In the genomic region with DNA sequence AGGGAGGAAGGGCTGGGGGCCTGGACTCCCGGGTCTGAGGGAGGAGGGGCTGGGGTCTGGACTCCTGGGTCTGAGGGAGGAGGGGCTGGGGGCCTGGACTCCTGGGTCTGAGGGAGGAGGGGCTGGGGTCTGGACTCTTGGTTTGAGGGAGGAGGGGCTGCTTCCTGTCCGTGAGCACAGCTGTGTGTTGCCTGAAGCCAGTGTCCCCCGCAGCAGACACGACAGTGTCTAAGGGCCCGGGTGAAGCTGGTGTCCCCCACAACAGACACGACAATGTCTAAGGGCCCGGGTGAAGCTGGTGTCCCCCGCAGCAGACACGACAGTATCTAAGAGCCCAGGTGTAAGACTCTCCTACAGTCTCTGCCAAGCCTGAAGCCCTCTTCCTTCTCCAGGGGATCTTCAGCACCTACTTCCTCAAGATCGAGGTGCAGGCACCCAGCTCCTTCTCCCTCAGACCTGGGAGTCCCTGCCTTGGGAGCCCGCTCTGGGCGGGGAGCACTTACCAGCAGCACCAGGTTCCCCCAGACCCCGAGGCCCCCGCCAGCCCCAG, we compare ENCODE assay signal across 16 cellular contexts. TPM values are rescaled to one million over a fixed set of nuclear protein-coding genes. Genes with fewer than 3 reads are reported as not detected.
A peak's percentile ranks its signal among the peaks of the same experiment; 100 is the strongest.
DNase-seq lines count a peak whose midpoint lies in the region; ATAC-seq, FAIRE-seq and TF ChIP-seq lines count a peak whose summit lies in the region.
"Had no signal": no experiment of that assay in that cellular context is flagged by ENCODE, and none has a peak within 500 bp of the region (broad histone marks: within the 10 kb centered on the region; RNA-seq: fewer than 3 reads in every experiment).

No MANE protein-coding gene starts in this region.

- TF ChIP-seq RAD21 in HCT116 (IDR thresholded peaks at IDR 0.05; ENCODE audit: low read depth) = no peak

- ATAC-seq in HCT116 (no peak), RWPE2 (ENCODE audit: low read depth) (no peak)

- RAD21 ChIA-PET in HCT116 (lab: Charles Lee; ENCODE audit: low non-redundant PET in 1 of 2, low total read pairs in 2 of 2, uncharacterized antibody in 2 of 2, unreplicated experiment in 2 of 2) = no interaction called here

- BruUV-seq in HCT116 (replicated peaks; lab: Mats Ljungman, UMichigan) = no TSS peak

- no peak for FAIRE-seq in kidney (lab: Jason Lieb, UNC)
- FAIRE-seq: D721Med had no signal

- H3K27ac ChIP-seq in 22Rv1 (peak overlapping the region; percentile 71), HCT116 (ENCODE audit: low read depth, low read length) (peak overlapping the region; percentile 85), RWPE2 (ENCODE audit: poor library complexity, severe bottlenecking) (peak overlapping the region; percentile 61), kidney (ENCODE audit: low read depth in 2 of 2, low read length in 2 of 2) (no peak overlapping the region)

- CTCF ChIA-PET in HCT116 (lab: Charles Lee) = interaction anchor here (0.8 to 1.3 kb wide), 2 partner anchors 20 to 49 kb away, joined by 3 read pairs; no protein-coding TSS in a partner anchor
- CTCF ChIA-PET in activated naive CD4-positive, alpha-beta T cell treated with anti-CD3 and anti-CD28 coated beads, Interleukin-2, amount 10 ng/mL, durations not matched to agents 7 days and 5 days (lab: Charles Lee) = no interaction called here

- no peaks in the 10 kb centered on the region for H3K36me3 ChIP-seq in HCT116 (ENCODE audit: control insufficient read depth in 1 of 2, insufficient read depth in 2 of 2, low read length in 2 of 2)
- H3K36me3 ChIP-seq in RWPE2 (ENCODE audit: low read depth) = no peaks in the 10 kb centered on the region
- no peaks in the 10 kb centered on the region for H3K36me3 ChIP-seq in kidney (ENCODE audit: control insufficient read depth in 1 of 2, insufficient read depth in 2 of 2, low read length in 2 of 2)
- H3K36me3 ChIP-seq: brain microvascular endothelial cell had no signal

- H3K4me3 ChIP-seq in HCT116 (replicated peaks in 1 of 2; ENCODE audit: low read depth in 1 of 2, low read length in 2 of 2) (0 out of 4 replicates have a peak overlapping the region, but pooled peaks of 1 of the 2 experiments have one; percentile 23), RWPE2 (ENCODE audit: severe bottlenecking) (no peak overlapping the region), kidney (ENCODE audit: low read length in 2 of 2) (no peak overlapping the region)

- no peak overlapping the region for H2AFZ ChIP-seq in HCT116 (ENCODE audit: low read depth, low read length, poor library complexity, severe bottlenecking)

- no peak overlapping the region for H3K27ac Mint-ChIP-seq in activated naive CD4-positive, alpha-beta T cell treated with anti-CD3 and anti-CD28 coated beads, Interleukin-2, amount 10 ng/mL, durations not matched to agents 7 days and 5 days

- POLR2A ChIA-PET in HCT116 (lab: Charles Lee) = interaction anchor here (1.1 to 2.3 kb wide), 5 partner anchors 20 to 130 kb away, joined by 3 to 7 read pairs (median 4); a partner anchor contains a TSS

- intact Hi-C loops in HCT116 (cut with micrococcal nuclease) (no loop called here), kidney (cut with DNase I) (no loop called here)

- H3K4me3 Mint-ChIP-seq in activated naive CD4-positive, alpha-beta T cell treated with anti-CD3 and anti-CD28 coated beads, Interleukin-2, amount 10 ng/mL, durations not matched to agents 7 days and 5 days = no peak overlapping the region

- DNase-seq in HCT116 (ENCODE audit: low read depth, low spot score) (no peak), RWPE2 (ENCODE audit: low spot score) (no peak), kidney (peak; percentile 29), NAMALWA (ENCODE audit: low spot score) (no peak), midbrain (lab: John Stamatoyannopoulos, UW) (no peak), NCI-H2081 treated with DMSO at 0.1 percent for 48 hours (lab: John Stamatoyannopoulos, UW) (no peak)
- no peak for DNase-seq in activated naive CD4-positive, alpha-beta T cell treated with anti-CD3 and anti-CD28 coated beads, Interleukin-2, amount 10 ng/mL, durations not matched to agents 7 days and 5 days
- DNase-seq: activated CD8-positive, alpha-beta memory T cell treated with anti-CD3 and anti-CD28 coated beads for 24 hours; activated gamma-delta T cell treated with Interleukin-2 at 50 U/mL for 16 hours; brain microvascular endothelial cell; hypothalamus; NCI-H1048; NCI-H2171 treated with DMSO at 0.1 percent for 48 hours had no signal

- no peaks in the 10 kb centered on the region for H3K79me2 ChIP-seq in HCT116 (ENCODE audit: insufficient read depth, low read length)

- TF ChIP-seq CTCF in 22Rv1 (IDR thresholded peaks at IDR 0.05) = no peak
- no peak for TF ChIP-seq CTCF in HCT116 (IDR thresholded peaks at IDR 0.05 in 2 of 3, conservative IDR thresholded peaks at IDR 0.05 in 1 of 3; ENCODE audit: borderline replicate concordance in 1 of 3, insufficient read depth in 1 of 3, low read depth in 2 of 3, low read length in 2 of 3)
- no peak for TF ChIP-seq CTCF in RWPE2 (IDR thresholded peaks at IDR 0.05; ENCODE audit: poor library complexity, severe bottlenecking)
- no peak for TF ChIP-seq CTCF in kidney (IDR thresholded peaks at IDR 0.05; ENCODE audit: borderline replicate concordance, extremely low read depth, insufficient read depth)

- H3K27me3 ChIP-seq in HCT116 (ENCODE audit: insufficient read depth, low read length) = no peaks in the 10 kb centered on the region
- H3K27me3 ChIP-seq in RWPE2 (ENCODE audit: insufficient read depth, poor library complexity, severe bottlenecking) = no peaks in the 10 kb centered on the region
- H3K27me3 ChIP-seq: brain microvascular endothelial cell had no signal

- H3K4me1 ChIP-seq in HCT116 (ENCODE audit: control insufficient read depth in 1 of 2, insufficient read depth in 2 of 2, low read length in 2 of 2) = peaks cover 38 to 63% of the 10 kb centered on the region in 2 experiments
- H3K4me1 ChIP-seq in RWPE2 (ENCODE audit: insufficient read depth, poor library complexity, severe bottlenecking) = peaks cover 21% of the 10 kb centered on the region
- no peaks in the 10 kb centered on the region for H3K4me1 ChIP-seq in kidney (ENCODE audit: control insufficient read depth in 1 of 2, insufficient read depth in 1 of 2, low read depth in 1 of 2, low read length in 2 of 2)

- no peaks in the 10 kb centered on the region for H3K9me2 ChIP-seq in HCT116 (ENCODE audit: insufficient read depth)

- H3K9me3 ChIP-seq in HCT116 (ENCODE audit: control insufficient read depth in 1 of 2, insufficient read depth in 1 of 2, low read depth in 1 of 2, low read length in 2 of 2) (no peaks in the 10 kb centered on the region), RWPE2 (ENCODE audit: severe bottlenecking) (peaks cover 3% of the 10 kb centered on the region), kidney (ENCODE audit: control insufficient read depth in 1 of 2, low read length in 2 of 2) (peaks cover 2 to 4% of the 10 kb centered on the region in 2 donors)

- H3K27me3 Mint-ChIP-seq in activated naive CD4-positive, alpha-beta T cell treated with anti-CD3 and anti-CD28 coated beads, Interleukin-2, amount 10 ng/mL, durations not matched to agents 7 days and 5 days = peaks cover 54% of the 10 kb centered on the region

- peaks cover 9% of the 10 kb centered on the region for H3K9me3 Mint-ChIP-seq in activated naive CD4-positive, alpha-beta T cell treated with anti-CD3 and anti-CD28 coated beads, Interleukin-2, amount 10 ng/mL, durations not matched to agents 7 days and 5 days

- H3K36me3 Mint-ChIP-seq in activated naive CD4-positive, alpha-beta T cell treated with anti-CD3 and anti-CD28 coated beads, Interleukin-2, amount 10 ng/mL, durations not matched to agents 7 days and 5 days = no peaks in the 10 kb centered on the region

- H3K9ac ChIP-seq in HCT116 (ENCODE audit: low read length) = peak overlapping the region; percentile 38
- no peak overlapping the region for H3K9ac ChIP-seq in kidney (ENCODE audit: low read length in 2 of 2)

- peaks cover 3% of the 10 kb centered on the region for H3K4me1 Mint-ChIP-seq in activated naive CD4-positive, alpha-beta T cell treated with anti-CD3 and anti-CD28 coated beads, Interleukin-2, amount 10 ng/mL, durations not matched to agents 7 days and 5 days

- no peaks in the 10 kb centered on the region for H4K20me1 ChIP-seq in HCT116 (ENCODE audit: insufficient read depth)

- TF ChIP-seq POLR2A in HCT116 (IDR thresholded peaks at IDR 0.05; ENCODE audit: borderline replicate concordance, extremely low read depth, insufficient read depth, insufficient read length) = no peak

- peak overlapping the region; percentile 62 for H3K4me2 ChIP-seq in HCT116 (ENCODE audit: low read length)

TF ChIP-seq in HCT116, 20 proteins besides CTCF, POLR2A, EP300 and RAD21:
- no peak for TF ChIP-seq FOSL1 (IDR thresholded peaks at IDR 0.05; ENCODE audit: low read depth)
- no peak for TF ChIP-seq CBX3 (IDR thresholded peaks at IDR 0.05; ENCODE audit: low read depth)
- TF ChIP-seq ZNF274 (IDR thresholded peaks at IDR 0.05; ENCODE audit: low read depth, low read length) = no peak
- no peak for TF ChIP-seq ELF1 (IDR thresholded peaks at IDR 0.05; ENCODE audit: borderline replicate concordance, low read depth)
- TF ChIP-seq, protein P1, sequence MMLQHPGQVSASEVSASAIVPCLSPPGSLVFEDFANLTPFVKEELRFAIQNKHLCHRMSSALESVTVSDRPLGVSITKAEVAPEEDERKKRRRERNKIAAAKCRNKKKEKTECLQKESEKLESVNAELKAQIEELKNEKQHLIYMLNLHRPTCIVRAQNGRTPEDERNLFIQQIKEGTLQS (IDR thresholded peaks at IDR 0.05) = no peak
- TF ChIP-seq, protein P2, sequence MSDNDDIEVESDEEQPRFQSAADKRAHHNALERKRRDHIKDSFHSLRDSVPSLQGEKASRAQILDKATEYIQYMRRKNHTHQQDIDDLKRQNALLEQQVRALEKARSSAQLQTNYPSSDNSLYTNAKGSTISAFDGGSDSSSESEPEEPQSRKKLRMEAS (IDR thresholded peaks at IDR 0.05) = no peak; the same call in 1 of the 2 replicates
TF ChIP-seq in HCT116: peak in this region for 0.

RNA-seq across cellular contexts. Expression of a gene that starts 0.3 kb away (rescaled TPM):
- total RNA-seq in HCT116 (2021; ENCODE audit: unreplicated experiment) (15.9 TPM), kidney (2.8 TPM)
- polyA plus RNA-seq in HCT116 (2012) = 25.5 and 27.0 TPM in 2 replicates
- polyA plus RNA-seq in kidney (ENCODE audit: insufficient read depth, low read depth, low replicate concordance) = not detected

RNA-seq across cellular contexts. Expression of a gene that starts 19.6 kb away (rescaled TPM):
- 10.6 TPM for total RNA-seq in HCT116 (2021; ENCODE audit: unreplicated experiment)
- polyA plus RNA-seq in HCT116 (2012) = 6.4 and 7.6 TPM in 2 replicates
- total RNA-seq in kidney = 3.3 TPM
- 4.6 TPM for polyA plus RNA-seq in kidney (ENCODE audit: insufficient read depth, low read depth, low replicate concordance)

RNA-seq across cellular contexts. Expression of a gene that starts 28.9 kb away (rescaled TPM):
- 2.3 TPM for total RNA-seq in HCT116 (2021; ENCODE audit: unreplicated experiment)
- 0.75 and 1.8 TPM in 2 replicates for polyA plus RNA-seq in HCT116 (2012)
- total RNA-seq in kidney = not detected
- polyA plus RNA-seq in kidney (ENCODE audit: insufficient read depth, low read depth, low replicate concordance) = not detected
- total RNA-seq: pulmonary artery endothelial cell had no signal

RNA-seq across cellular contexts. Expression of a gene that starts 42.5 kb away (rescaled TPM):
- 52.8 TPM for total RNA-seq in HCT116 (2021; ENCODE audit: unreplicated experiment)
- polyA plus RNA-seq in HCT116 (2012) = 34.3 and 47.5 TPM in 2 replicates
- total RNA-seq in kidney = 11.4 TPM
- 5.1 TPM for polyA plus RNA-seq in kidney (ENCODE audit: insufficient read depth, low read depth, low replicate concordance)

RNA-seq across cellular contexts. Expression of a gene that starts 49.9 kb away (rescaled TPM):
- total RNA-seq in HCT116 (2021; ENCODE audit: unreplicated experiment) (96.7 TPM), kidney (61.6 TPM)
- polyA plus RNA-seq in HCT116 (2012) = 67.9 and 75.2 TPM in 2 replicates
- 30.6 TPM for polyA plus RNA-seq in kidney (ENCODE audit: insufficient read depth, low read depth, low replicate concordance)

Comparison
In these comparisons a context has a peak if more than half of its experiments do, and no peak if none do; other contexts are left out.
1. H3K27ac ChIP-seq: peak in 22Rv1 (single experiment), HCT116 (single experiment) and RWPE2 (single experiment); none in kidney (0 of 2).